ENCODE assay signal across 1 cellular context in genomic region chr7:123440202-123440601, GRCh38.
TF ChIP-seq lines count a peak whose summit lies in the region.

No MANE protein-coding gene starts in this region.

TF ChIP-seq in GM23338, 12 proteins besides CTCF, POLR2A, EP300 and RAD21 (continued from another document):
- TF ChIP-seq ETS1 (IDR thresholded peaks at IDR 0.05) (no peak), NANOG (IDR thresholded peaks at IDR 0.05; ENCODE audit: borderline replicate concordance) (peak; percentile 90), CREB1 (CRISPR knock-in tag; IDR thresholded peaks at IDR 0.05; ENCODE audit: low read depth) (0 out of 2 replicates have a peak, but pooled peaks have one; percentile 42), ZNF331 (CRISPR knock-in tag; IDR thresholded peaks at IDR 0.05; ENCODE audit: low read depth) (no peak), STAT1 (IDR thresholded peaks at IDR 0.05; ENCODE audit: unreplicated experiment) (no peak)
